ENCODE assay signal across 11 cellular contexts in the genomic region with DNA sequence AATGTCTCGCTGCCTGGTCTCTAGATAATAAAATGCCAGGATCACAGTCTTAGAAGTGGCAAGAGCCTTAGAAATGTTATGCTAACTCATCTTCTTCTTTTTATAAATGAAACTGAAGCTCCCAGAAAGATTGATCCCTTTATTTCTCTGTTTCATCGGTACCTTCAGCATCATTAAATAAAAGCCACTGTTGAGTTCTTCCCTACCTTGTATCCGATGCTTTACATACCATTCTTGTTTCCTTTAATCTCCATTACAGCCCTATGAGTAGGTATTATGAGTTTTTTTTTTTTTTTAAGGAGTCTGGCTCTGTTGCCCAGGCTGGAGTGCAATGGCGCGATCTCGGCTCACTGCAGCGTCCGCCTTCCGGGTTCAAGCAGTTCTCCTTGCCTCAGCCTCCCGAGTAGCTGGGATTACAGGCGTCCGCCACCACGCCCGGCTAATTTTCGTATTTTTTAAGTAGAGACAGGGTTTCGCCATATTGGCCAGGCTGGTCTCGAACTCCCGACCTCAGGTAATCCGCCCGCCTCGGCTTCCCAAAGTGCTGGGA. TPM values are rescaled to one million over a fixed set of nuclear protein-coding genes. Genes with fewer than 3 reads are reported as not detected.
DNase-seq lines count a peak whose midpoint lies in the region; ATAC-seq, FAIRE-seq and TF ChIP-seq lines count a peak whose summit lies in the region.
"Had no signal": no experiment of that assay in that cellular context is flagged by ENCODE, and none has a peak within 500 bp of the region (broad histone marks: within the 10 kb centered on the region; RNA-seq: fewer than 3 reads in every experiment).

No MANE protein-coding gene starts in this region.

- ATAC-seq in GM21737 (IDR thresholded peaks at IDR 0.05; ENCODE audit: unreplicated experiment), result no peak

- H3K4me1 ChIP-seq in right atrium auricular region (peaks cover 0 to 17% of the 10 kb centered on the region in 2 donors), mucosa of stomach (ENCODE audit: control insufficient read depth, insufficient read depth, low read length) (peaks cover 6% of the 10 kb centered on the region)

- intact Hi-C loops in cardiac septum (cut with DNase I), result loop anchor here (2.0 to 5.0 kb wide), 3 partner anchors 122 to 229 kb away; partner anchors contain the start of genes ALG3, DVL3 and EEF1AKMT4

- TF ChIP-seq CTCF in right atrium auricular region (IDR thresholded peaks at IDR 0.05) (no peak), bronchial epithelial cell (IDR thresholded peaks at IDR 0.05; ENCODE audit: insufficient read depth, low read length, severe bottlenecking) (no peak)

- DNase-seq in right atrium auricular region (ENCODE audit: low spot score) (no peak), cardiac septum (ENCODE audit: low spot score) (no peak), bronchial epithelial cell (ENCODE audit: low read depth) (no peak), NCI-H1092 (lab: John Stamatoyannopoulos, UW) (no peak), medulla oblongata (ENCODE audit: extremely low spot score) (no peak), HPDE6-E6E7 (ENCODE audit: extremely low spot score) (no peak)

- H3K27me3 ChIP-seq in right atrium auricular region (no peaks in the 10 kb centered on the region), bronchial epithelial cell (ENCODE audit: control insufficient read depth, insufficient read depth, low read length) (no peaks in the 10 kb centered on the region), mucosa of stomach (ENCODE audit: control insufficient read depth, insufficient read depth, low read length) (no peaks in the 10 kb centered on the region)

- H3K4me3 ChIP-seq in right atrium auricular region, result peak overlapping the region; percentile 94 to 100
- H3K4me3 ChIP-seq in bronchial epithelial cell (ENCODE audit: low read depth, low read length), result peak overlapping the region; percentile 99
- H3K4me3 ChIP-seq in mucosa of stomach (ENCODE audit: low read length), result peak overlapping the region; percentile 100

- peaks cover 7% of the 10 kb centered on the region for H3K36me3 ChIP-seq in right atrium auricular region
- peaks cover 2% of the 10 kb centered on the region for H3K36me3 ChIP-seq in bronchial epithelial cell (ENCODE audit: control insufficient read depth, insufficient read depth, low read length)
- no peaks in the 10 kb centered on the region for H3K36me3 ChIP-seq in mucosa of stomach (ENCODE audit: control insufficient read depth, insufficient read depth, low read length)

- peak overlapping the region; percentile 75 for H3K9ac ChIP-seq in mucosa of stomach (ENCODE audit: low read length)

- H3K9me3 ChIP-seq in right atrium auricular region, result no peaks in the 10 kb centered on the region
- H3K9me3 ChIP-seq in mucosa of stomach (ENCODE audit: control insufficient read depth, low read length), result no peaks in the 10 kb centered on the region

- FAIRE-seq in bronchial epithelial cell (lab: Jason Lieb, UNC), result no peak
- FAIRE-seq: urothelium cell line had no signal

- peak overlapping the region; percentile 94 for H3K27ac ChIP-seq in right atrium auricular region

RNA-seq across cellular contexts. Expression of gene ABCC5, which starts 0.8 kb away (rescaled TPM):
- total RNA-seq in right atrium auricular region, result 10 to 100 TPM; 17.5 to 23.1 TPM
- total RNA-seq in cardiac septum, result 34.6 TPM
- 18.7 and 28.2 TPM in 2 replicates for total RNA-seq in bronchial epithelial cell

RNA-seq across cellular contexts. Expression of gene HTR3D, which starts 13.0 kb away (rescaled TPM):
- total RNA-seq in right atrium auricular region, result not detected
- not detected for total RNA-seq in cardiac septum
- total RNA-seq in bronchial epithelial cell, result not detected in 2 replicates
- total RNA-seq: esophagus mucosa, NCI-H460 had no signal

RNA-seq across cellular contexts. Expression of gene HTR3C, which starts 34.3 kb away (rescaled TPM):
- total RNA-seq in right atrium auricular region (not detected), cardiac septum (not detected), bronchial epithelial cell (not detected in 2 replicates)
- total RNA-seq: esophagus mucosa, NCI-H460 had no signal
